Comparison of ENCODE assay signal across 16 cellular contexts in the genomic region with DNA sequence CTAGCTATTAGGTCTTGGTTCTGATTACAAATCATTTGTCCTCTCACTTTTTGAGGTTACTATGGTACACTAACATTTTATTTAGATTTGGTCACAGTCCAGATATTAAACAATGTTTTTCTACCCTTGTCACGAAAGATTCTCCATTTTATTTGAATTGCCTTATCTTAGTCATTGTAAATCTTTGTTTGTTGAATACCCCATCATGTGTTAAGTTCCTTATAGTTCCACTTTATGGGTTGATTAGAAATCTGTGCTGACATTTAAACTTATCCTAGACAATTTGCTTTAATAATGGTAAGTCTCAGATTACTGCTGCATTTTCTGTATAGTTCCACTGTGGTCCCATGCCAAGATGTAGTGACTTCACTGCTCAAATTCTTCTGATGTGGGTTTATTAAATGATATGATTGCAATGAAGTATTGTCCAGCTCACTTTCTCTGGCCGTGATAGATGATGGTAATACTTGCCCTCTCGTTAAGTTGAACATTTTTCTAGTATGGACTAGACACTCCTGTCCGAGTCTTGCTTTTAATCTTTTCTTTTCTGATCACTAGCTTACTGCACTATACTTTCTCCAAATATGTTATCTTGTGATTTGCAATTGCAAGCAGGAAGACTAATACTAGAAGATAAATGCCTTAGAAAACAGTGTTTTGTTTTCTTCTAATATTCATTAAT.
A peak's percentile ranks its signal among the peaks of the same experiment; 100 is the strongest.
DNase-seq lines count a peak whose midpoint lies in the region; TF ChIP-seq lines count a peak whose summit lies in the region.
"Had no signal": no experiment of that assay in that cellular context is flagged by ENCODE, and none has a peak within 500 bp of the region (broad histone marks: within the 10 kb centered on the region; RNA-seq: fewer than 3 reads in every experiment).

No MANE protein-coding gene starts in this region.

- H3K9ac ChIP-seq in SK-N-SH: no peak overlapping the region
- H3K9ac ChIP-seq in neuronal stem cell (ENCODE audit: low read depth, low read length, poor library complexity): no peak overlapping the region

- no peak overlapping the region for H2BK5ac ChIP-seq in neuronal stem cell (ENCODE audit: low read length)

- H3K4me2 ChIP-seq in SK-N-SH: no peak overlapping the region
- no peak overlapping the region for H3K4me2 ChIP-seq in neuronal stem cell (ENCODE audit: insufficient read depth, low read length, poor library complexity, severe bottlenecking)
- H3K4me2 ChIP-seq: GM23338 had no signal

- no peak overlapping the region for H3K14ac ChIP-seq in neuronal stem cell (ENCODE audit: low read length)

- no peaks in the 10 kb centered on the region for H3K27me3 ChIP-seq in SK-N-SH (ENCODE audit: insufficient read depth)
- no peaks in the 10 kb centered on the region for H3K27me3 ChIP-seq in neuronal stem cell (ENCODE audit: control insufficient read depth in 3 of 3, insufficient read depth in 3 of 3, low read depth in 1 of 3, low read length in 3 of 3)
- H3K27me3 ChIP-seq in esophagus muscularis mucosa: no peaks in the 10 kb centered on the region

- H2BK12ac ChIP-seq in neuronal stem cell (ENCODE audit: low read length): no peak overlapping the region

- H2AFZ ChIP-seq in SK-N-SH (ENCODE audit: low read depth): no peak overlapping the region
- peak overlapping the region; percentile 40 for H2AFZ ChIP-seq in neuronal stem cell (ENCODE audit: low read length)
- H2AFZ ChIP-seq: GM23338 had no signal

- H3K4me3 ChIP-seq in SK-N-SH (ENCODE audit: low read depth in 2 of 2, low read length in 1 of 2) (no peak overlapping the region), neuronal stem cell (ENCODE audit: low read length in 2 of 2) (no peak overlapping the region), esophagus muscularis mucosa (no peak overlapping the region)
- H3K4me3 ChIP-seq: GM23338 had no signal

- no peak overlapping the region for H3K27ac Mint-ChIP-seq in T-helper 2 cell treated with Interferon-gamma antibody and Interleukin-4, amounts not matched to agents 5 μg/mL and 100 μg/mL, for 36 hours
- H3K27ac Mint-ChIP-seq: CD4-positive, alpha-beta memory T cell; GM23338; H9 had no signal

- no peaks in the 10 kb centered on the region for H3K27me3 Mint-ChIP-seq in T-helper 2 cell treated with Interferon-gamma antibody and Interleukin-4, amounts not matched to agents 5 μg/mL and 100 μg/mL, for 36 hours (ENCODE audit: low read depth)
- H3K27me3 Mint-ChIP-seq: CD4-positive, alpha-beta memory T cell had no signal

- CTCF ChIA-PET in SK-N-SH (lab: Yijun Ruan, JAX): interaction anchor here (0.7 kb wide), 1 partner anchor 375 kb away, joined by 3 read pairs; no protein-coding TSS in a partner anchor

- H3K9me3 ChIP-seq in SK-N-SH (no peaks in the 10 kb centered on the region), neuronal stem cell (replicated peaks in 1 of 2; ENCODE audit: control insufficient read depth in 2 of 2, insufficient read depth in 1 of 2, low read depth in 1 of 2, low read length in 2 of 2) (no peaks in the 10 kb centered on the region), esophagus muscularis mucosa (no peaks in the 10 kb centered on the region)

- H3K4me1 ChIP-seq in SK-N-SH (ENCODE audit: control insufficient read depth in 1 of 2, insufficient read depth in 2 of 2, low read depth in 1 of 2, low read length in 1 of 2) (no peaks in the 10 kb centered on the region; a peak in 1 of 4 replicates), neuronal stem cell (ENCODE audit: control insufficient read depth in 2 of 2, insufficient read depth in 1 of 2, low read depth in 1 of 2, low read length in 2 of 2) (no peaks in the 10 kb centered on the region), esophagus muscularis mucosa (no peaks in the 10 kb centered on the region)

- TF ChIP-seq POLR2A in esophagus muscularis mucosa (IDR thresholded peaks at IDR 0.05; ENCODE audit: low read depth): no peak

- H3K4me1 Mint-ChIP-seq in T-helper 2 cell treated with Interferon-gamma antibody and Interleukin-4, amounts not matched to agents 5 μg/mL and 100 μg/mL, for 36 hours (ENCODE audit: low read depth): no peaks in the 10 kb centered on the region
- H3K4me1 Mint-ChIP-seq: GM23338, H9 had no signal

- H3K27ac ChIP-seq in SK-N-SH (ENCODE audit: low read depth in 2 of 2, low read length in 1 of 2) (no peak overlapping the region), VCaP (peak overlapping the region; percentile 88), neuronal stem cell (replicated peaks; ENCODE audit: low read length) (no peak overlapping the region), esophagus muscularis mucosa (replicated peaks in 1 of 4) (no peak overlapping the region)

- H3F3A ChIP-seq in SK-N-SH (replicated peaks; ENCODE audit: insufficient read depth): no peaks in the 10 kb centered on the region

- H4K20me1 ChIP-seq in SK-N-SH (ENCODE audit: insufficient read depth): no peaks in the 10 kb centered on the region

- H3K9me3 Mint-ChIP-seq in T-helper 2 cell treated with Interferon-gamma antibody and Interleukin-4, amounts not matched to agents 5 μg/mL and 100 μg/mL, for 36 hours: no peaks in the 10 kb centered on the region
- H3K9me3 Mint-ChIP-seq: CD4-positive, alpha-beta memory T cell; GM23338; H9 had no signal

- no peaks in the 10 kb centered on the region for H3K79me2 ChIP-seq in SK-N-SH (ENCODE audit: insufficient read depth)

- H3K23ac ChIP-seq in neuronal stem cell (ENCODE audit: low read depth, low read length, poor library complexity): no peak overlapping the region

- TF ChIP-seq EP300 in SK-N-SH (IDR thresholded peaks at IDR 0.05; ENCODE audit: borderline replicate concordance in 1 of 2, low read depth in 1 of 2, low read length in 1 of 2): no peak
- no peak for TF ChIP-seq EP300 in esophagus muscularis mucosa (IDR thresholded peaks at IDR 0.05)

- H3K4ac ChIP-seq in neuronal stem cell (ENCODE audit: low read length): no peak overlapping the region

- H4K8ac ChIP-seq in neuronal stem cell (ENCODE audit: low read depth, low read length): no peak overlapping the region

- H2BK120ac ChIP-seq in neuronal stem cell (ENCODE audit: low read depth, low read length): no peak overlapping the region

- H3K9me2 ChIP-seq in SK-N-SH: no peaks in the 10 kb centered on the region

- H2AK5ac ChIP-seq in neuronal stem cell (ENCODE audit: low read depth, low read length): no peak overlapping the region

- no peaks in the 10 kb centered on the region for H3K36me3 Mint-ChIP-seq in T-helper 2 cell treated with Interferon-gamma antibody and Interleukin-4, amounts not matched to agents 5 μg/mL and 100 μg/mL, for 36 hours (ENCODE audit: low read depth)
- H3K36me3 Mint-ChIP-seq: CD4-positive, alpha-beta memory T cell had no signal

- POLR2A ChIA-PET in SK-N-SH (lab: Yijun Ruan, JAX): no interaction called here

- H3K36me3 ChIP-seq in SK-N-SH (replicated peaks in 1 of 2; ENCODE audit: control insufficient read depth in 1 of 2, insufficient read depth in 2 of 2, low read length in 1 of 2) (no peaks in the 10 kb centered on the region), neuronal stem cell (replicated peaks in 1 of 2; ENCODE audit: control insufficient read depth in 2 of 2, insufficient read depth in 2 of 2, low read length in 2 of 2) (no peaks in the 10 kb centered on the region), esophagus muscularis mucosa (no peaks in the 10 kb centered on the region)

- DNase-seq in HT-29 (ENCODE audit: low spot score) (peak; percentile 14), SK-N-SH (no peak), neuronal stem cell (ENCODE audit: low spot score) (no peak), esophagus muscularis mucosa (ENCODE audit: extremely low spot score) (no peak), NCI-H226 (no peak)
- no peak for DNase-seq in T-helper 2 cell treated with Interferon-gamma antibody and Interleukin-4, amounts not matched to agents 5 μg/mL and 100 μg/mL, for 36 hours (ENCODE audit: low spot score)
- DNase-seq: 8988T; C1 segment of cervical spinal cord; Calu3; CD4-positive, alpha-beta memory T cell; COR-L47; DMS153; DND-41; H9 had no signal

- H3K18ac ChIP-seq in neuronal stem cell (ENCODE audit: low read length): no peak overlapping the region

- H2BK15ac ChIP-seq in neuronal stem cell (ENCODE audit: low read length): no peak overlapping the region

- TF ChIP-seq CTCF in SK-N-SH (IDR thresholded peaks at IDR 0.05): no peak
- no peak for TF ChIP-seq CTCF in VCaP (conservative IDR thresholded peaks at IDR 0.05)
- no peak for TF ChIP-seq CTCF in esophagus muscularis mucosa (IDR thresholded peaks at IDR 0.05)

- H3K79me1 ChIP-seq in neuronal stem cell (ENCODE audit: low read depth, low read length): no peaks in the 10 kb centered on the region

- TF ChIP-seq RAD21 in SK-N-SH (IDR thresholded peaks at IDR 0.05; ENCODE audit: low read length): no peak

- no peak overlapping the region for H3K4me3 Mint-ChIP-seq in T-helper 2 cell treated with Interferon-gamma antibody and Interleukin-4, amounts not matched to agents 5 μg/mL and 100 μg/mL, for 36 hours
- H3K4me3 Mint-ChIP-seq: CD4-positive, alpha-beta memory T cell; GM23338; H9 had no signal

- H4K91ac ChIP-seq in neuronal stem cell (ENCODE audit: low read depth, low read length, poor library complexity): no peak overlapping the region

- intact Hi-C loops in esophagus muscularis mucosa (cut with DNase I): no loop called here

- WGBS in SK-N-SH (ENCODE audit: low lambda C conversion rate): 53% methylated on average over 4 of the region's 4 CpGs
- no CpG with 5 or more reads among the region's 4 CpGs for WGBS in neuronal stem cell (ENCODE audit: extremely low coverage in 2 of 2, insufficient read length in 2 of 2, insufficient replicate concordance in 1 of 2), 2 donors
- WGBS in esophagus muscularis mucosa: 65% methylated on average over 4 of the region's 4 CpGs

TF ChIP-seq in SK-N-SH, 30 proteins besides CTCF, POLR2A, EP300 and RAD21 (continues in another document):
- no peak for TF ChIP-seq TAF1 (IDR thresholded peaks at IDR 0.05; ENCODE audit: borderline replicate concordance, low read depth, low read length)
- TF ChIP-seq FOXM1 (IDR thresholded peaks at IDR 0.05; ENCODE audit: low read depth): no peak
- no peak for TF ChIP-seq ELF1 (IDR thresholded peaks at IDR 0.05)
- TF ChIP-seq, protein P1, sequence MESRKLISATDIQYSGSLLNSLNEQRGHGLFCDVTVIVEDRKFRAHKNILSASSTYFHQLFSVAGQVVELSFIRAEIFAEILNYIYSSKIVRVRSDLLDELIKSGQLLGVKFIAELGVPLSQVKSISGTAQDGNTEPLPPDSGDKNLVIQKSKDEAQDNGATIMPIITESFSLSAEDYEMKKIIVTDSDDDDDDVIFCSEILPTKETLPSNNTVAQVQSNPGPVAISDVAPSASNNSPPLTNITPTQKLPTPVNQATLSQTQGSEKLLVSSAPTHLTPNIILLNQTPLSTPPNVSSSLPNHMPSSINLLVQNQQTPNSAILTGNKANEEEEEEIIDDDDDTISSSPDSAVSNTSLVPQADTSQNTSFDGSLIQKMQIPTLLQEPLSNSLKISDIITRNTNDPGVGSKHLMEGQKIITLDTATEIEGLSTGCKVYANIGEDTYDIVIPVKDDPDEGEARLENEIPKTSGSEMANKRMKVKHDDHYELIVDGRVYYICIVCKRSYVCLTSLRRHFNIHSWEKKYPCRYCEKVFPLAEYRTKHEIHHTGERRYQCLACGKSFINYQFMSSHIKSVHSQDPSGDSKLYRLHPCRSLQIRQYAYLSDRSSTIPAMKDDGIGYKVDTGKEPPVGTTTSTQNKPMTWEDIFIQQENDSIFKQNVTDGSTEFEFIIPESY (IDR thresholded peaks at IDR 0.05; ENCODE audit: borderline replicate concordance, low read depth): no peak
